Comparison of ENCODE assay signal across 10 cellular contexts in genomic region chr15:90592144-90592887, GRCh38.
DNase-seq lines count a peak whose midpoint lies in the region; ATAC-seq, FAIRE-seq and TF ChIP-seq lines count a peak whose summit lies in the region.
"Had no signal": no experiment of that assay in that cellular context is flagged by ENCODE, and none has a peak within 500 bp of the region (broad histone marks: within the 10 kb centered on the region; RNA-seq: fewer than 3 reads in every experiment).

No MANE protein-coding gene starts in this region.

- ATAC-seq in foreskin keratinocyte: peak; percentile 30
- no peak for ATAC-seq in activated CD4-positive, CD25-positive, alpha-beta regulatory T cell treated with anti-CD3 and anti-CD28 coated beads, Interleukin-2, amount 50 U/mL, for 24 hours

- CTCF ChIA-PET in activated CD4-positive, alpha-beta memory T cell treated with anti-CD3 and anti-CD28 coated beads, Interleukin-2, amount 10 ng/mL, durations not matched to agents 7 days and 5 days (lab: Charles Lee): interaction anchor here (1.0 kb wide), 1 partner anchor 272 kb away, joined by 3 read pairs; no protein-coding TSS in a partner anchor

- peaks cover 69% of the 10 kb centered on the region for H3K4me1 Mint-ChIP-seq in activated CD4-positive, alpha-beta memory T cell treated with anti-CD3 and anti-CD28 coated beads, Interleukin-2, amount 10 ng/mL, durations not matched to agents 7 days and 5 days

- no peaks in the 10 kb centered on the region for H3K27me3 ChIP-seq in ACC112 (ENCODE audit: insufficient read depth, low read length)
- no peaks in the 10 kb centered on the region for H3K27me3 ChIP-seq in foreskin keratinocyte

- H3K36me3 ChIP-seq in ACC112 (ENCODE audit: insufficient read depth, low read length): no peaks in the 10 kb centered on the region

- no peaks in the 10 kb centered on the region for H3K27me3 Mint-ChIP-seq in activated CD4-positive, alpha-beta memory T cell treated with anti-CD3 and anti-CD28 coated beads, Interleukin-2, amount 10 ng/mL, durations not matched to agents 7 days and 5 days

- H3K4me3 Mint-ChIP-seq in activated CD4-positive, alpha-beta memory T cell treated with anti-CD3 and anti-CD28 coated beads, Interleukin-2, amount 10 ng/mL, durations not matched to agents 7 days and 5 days: no peak overlapping the region

- in situ Hi-C loops in GM13977 (cut with MboI; ENCODE audit: low pct_unique_long_range_greater_than_20kb, low sequenced_read_pairs, unreplicated experiment): no loop called here

- TF ChIP-seq POLR2A in H54 (IDR thresholded peaks at IDR 0.05; ENCODE audit: low read depth, low read length): no peak

- peaks cover 2% of the 10 kb centered on the region for H3K79me2 ChIP-seq in ACC112 (ENCODE audit: control insufficient read depth, insufficient read depth, low read length, unreplicated experiment)

- peak; percentile 20 for FAIRE-seq in H54 (lab: Jason Lieb, UNC)

- DNase-seq in H54 (ENCODE audit: insufficient read length, low spot score) (peak; percentile 39), foreskin keratinocyte (peak; percentile 32 to 44), DMS79 treated with DMSO at 0.1 percent for 48 hours (lab: John Stamatoyannopoulos, UW) (no peak), GM13977 (ENCODE audit: low spot score) (no peak)
- DNase-seq in activated CD4-positive, alpha-beta memory T cell treated with anti-CD3 and anti-CD28 coated beads, Interleukin-2, amount 10 ng/mL, durations not matched to agents 7 days and 5 days: no peak
- no peak for DNase-seq in activated CD8-positive, alpha-beta memory T cell treated with anti-CD3 and anti-CD28 coated beads for 24 hours
- DNase-seq: activated T-cell treated with anti-CD3 and anti-CD28 coated beads for 4 hours, retina had no signal

- TF ChIP-seq CTCF in foreskin keratinocyte (conservative IDR thresholded peaks at IDR 0.05): no peak
- no peak for TF ChIP-seq CTCF in GM13977 (IDR thresholded peaks at IDR 0.05; ENCODE audit: extremely low read depth, insufficient read depth, missing control alignments)

- H3K27ac ChIP-seq in ACC112 (ENCODE audit: low read depth, low read length) (peak overlapping the region; percentile 93), foreskin keratinocyte (no peak overlapping the region)

- no peak overlapping the region for H2AFZ ChIP-seq in ACC112 (ENCODE audit: low read length, unreplicated experiment)

- H3K4me3 ChIP-seq in ACC112 (ENCODE audit: low read depth, low read length): peak overlapping the region; percentile 20; the same call in 1 of the 2 replicates

- H3K9me3 Mint-ChIP-seq in activated CD4-positive, alpha-beta memory T cell treated with anti-CD3 and anti-CD28 coated beads, Interleukin-2, amount 10 ng/mL, durations not matched to agents 7 days and 5 days: no peaks in the 10 kb centered on the region

- POLR2A ChIA-PET in activated CD4-positive, alpha-beta memory T cell treated with anti-CD3 and anti-CD28 coated beads, Interleukin-2, amount 10 ng/mL, durations not matched to agents 7 days and 5 days (lab: Charles Lee): interaction anchor here (2.5 kb wide), 1 partner anchor 53 kb away, joined by 7 read pairs; no protein-coding TSS in a partner anchor

- H3K4me1 ChIP-seq in ACC112 (ENCODE audit: control insufficient read depth, insufficient read depth, low read length, unreplicated experiment) (peaks cover 34% of the 10 kb centered on the region), foreskin keratinocyte (peaks cover 9% of the 10 kb centered on the region)

- H3K27ac Mint-ChIP-seq in activated CD4-positive, alpha-beta memory T cell treated with anti-CD3 and anti-CD28 coated beads, Interleukin-2, amount 10 ng/mL, durations not matched to agents 7 days and 5 days: peak overlapping the region; percentile 100

- H3K36me3 Mint-ChIP-seq in activated CD4-positive, alpha-beta memory T cell treated with anti-CD3 and anti-CD28 coated beads, Interleukin-2, amount 10 ng/mL, durations not matched to agents 7 days and 5 days (ENCODE audit: low read depth): peaks cover 73% of the 10 kb centered on the region

Comparison
In these comparisons a context has a peak if more than half of its experiments do, and no peak if none do; other contexts are left out.
1. DNase-seq: peak in H54 (single experiment) and foreskin keratinocyte (2 of 2); none in activated CD4-positive, alpha-beta memory T cell treated with anti-CD3 and anti-CD28 coated beads, Interleukin-2, amount 10 ng/mL, durations not matched to agents 7 days and 5 days (single experiment), DMS79 treated with DMSO at 0.1 percent for 48 hours (single experiment), GM13977 (single experiment) and activated CD8-positive, alpha-beta memory T cell treated with anti-CD3 and anti-CD28 coated beads for 24 hours (single experiment).